Comparison of ENCODE assay signal across 1 cellular context in genomic region chr2:6883448-6884122, GRCh38.
TF ChIP-seq lines count a peak whose summit lies in the region.

No MANE protein-coding gene starts in this region.

TF ChIP-seq in K562, 482 proteins besides CTCF, POLR2A, EP300 and RAD21 (continued from another document and continues in another):
- TF ChIP-seq AFF4 (CRISPR knock-in tag; IDR thresholded peaks at IDR 0.05) (0 out of 2 replicates have a peak, but pooled peaks have one; percentile 21), BACH1 (tag; IDR thresholded peaks at IDR 0.05) (no peak), PRMT5 (CRISPR knock-in tag; IDR thresholded peaks at IDR 0.05) (no peak), ZNF766 (CRISPR knock-in tag; conservative IDR thresholded peaks at IDR 0.05) (no peak), ZNF282 (CRISPR knock-in tag; IDR thresholded peaks at IDR 0.05) (no peak), GTF2F1 (IDR thresholded peaks at IDR 0.05; ENCODE audit: low read depth, low read length) (no peak), TSHZ1 (CRISPR knock-in tag; IDR thresholded peaks at IDR 0.05) (no peak), ELF1 (tag; IDR thresholded peaks at IDR 0.05) (no peak), ARID1B (IDR thresholded peaks at IDR 0.05) (peak; percentile 69), ZHX1 (conservative IDR thresholded peaks at IDR 0.05; ENCODE audit: low read length) (no peak), MAFG (tag; conservative IDR thresholded peaks at IDR 0.05) (no peak), CBX1 (IDR thresholded peaks at IDR 0.05; ENCODE audit: low read depth) (no peak), ARID3A (IDR thresholded peaks at IDR 0.05; ENCODE audit: borderline replicate concordance, low read depth, low read length) (no peak), ZNF41 (CRISPR knock-in tag; conservative IDR thresholded peaks at IDR 0.05) (no peak), PML (IDR thresholded peaks at IDR 0.05; ENCODE audit: low read length) (peak; percentile 15; the same call in 1 of the 2 replicates), SRF (CRISPR knock-in tag; IDR thresholded peaks at IDR 0.05) (no peak), ZNF79 (CRISPR knock-in tag; IDR thresholded peaks at IDR 0.05; ENCODE audit: low read depth) (no peak), ZNF197 (CRISPR knock-in tag; IDR thresholded peaks at IDR 0.05; ENCODE audit: low read depth) (no peak), ZNF583 (CRISPR knock-in tag; IDR thresholded peaks at IDR 0.05) (no peak), PATZ1 (CRISPR knock-in tag; IDR thresholded peaks at IDR 0.05; ENCODE audit: borderline replicate concordance) (no peak), ZBTB2 (IDR thresholded peaks at IDR 0.05) (no peak), NFIX (CRISPR knock-in tag; IDR thresholded peaks at IDR 0.05; ENCODE audit: low read depth) (no peak), CCAR2 (IDR thresholded peaks at IDR 0.05; ENCODE audit: low read depth, low read length) (no peak), SUPT5H (IDR thresholded peaks at IDR 0.05) (no peak), TAL1 (IDR thresholded peaks at IDR 0.05) (peak; percentile 59), SRSF1 (IDR thresholded peaks at IDR 0.05; ENCODE audit: low read depth, low read length) (no peak), HDAC6 (IDR thresholded peaks at IDR 0.05; ENCODE audit: low read depth, low read length) (no peak), ZNF384 (IDR thresholded peaks at IDR 0.05; ENCODE audit: low read depth, low read length) (no peak), NFIC (IDR thresholded peaks at IDR 0.05) (0 out of 2 replicates have a peak, but pooled peaks have one; percentile 16), FOXM1 (IDR thresholded peaks at IDR 0.05; ENCODE audit: low read depth) (no peak; the same call in 1 of the 2 replicates), FOXM1 (CRISPR knock-in tag; IDR thresholded peaks at IDR 0.05; ENCODE audit: low read depth) (no peak), PPARD (CRISPR knock-in tag; IDR thresholded peaks at IDR 0.05) (no peak), ZNF551 (CRISPR knock-in tag; IDR thresholded peaks at IDR 0.05) (no peak), MEIS2 (IDR thresholded peaks at IDR 0.05; ENCODE audit: partially characterized antibody) (peak; percentile 47), KHSRP (IDR thresholded peaks at IDR 0.05) (no peak), NCOA2 (IDR thresholded peaks at IDR 0.05; ENCODE audit: partially characterized antibody in 2 of 2) (no peak), MAFF (IDR thresholded peaks at IDR 0.05; ENCODE audit: low read length) (no peak), PHTF2 (CRISPR knock-in tag; IDR thresholded peaks at IDR 0.05) (no peak), ZNF212 (CRISPR knock-in tag; IDR thresholded peaks at IDR 0.05) (no peak), CBX2 (IDR thresholded peaks at IDR 0.05; ENCODE audit: insufficient read depth, low read length, poor library complexity, severe bottlenecking) (no peak), ZNF740 (CRISPR knock-in tag; IDR thresholded peaks at IDR 0.05) (no peak), ZNF740 (tag; IDR thresholded peaks at IDR 0.05) (no peak), ZNF395 (CRISPR knock-in tag; IDR thresholded peaks at IDR 0.05) (no peak), MIER1 (IDR thresholded peaks at IDR 0.05; ENCODE audit: low read depth) (no peak), MITF (IDR thresholded peaks at IDR 0.05) (no peak), HMG20A (CRISPR knock-in tag; conservative IDR thresholded peaks at IDR 0.05) (no peak), ZNF316 (IDR thresholded peaks at IDR 0.05) (no peak), ZNF124 (CRISPR knock-in tag; IDR thresholded peaks at IDR 0.05) (no peak), TCFL5 (CRISPR knock-in tag; conservative IDR thresholded peaks at IDR 0.05) (no peak), SMARCA4 (IDR thresholded peaks at IDR 0.05) (0 out of 2 replicates have a peak, but pooled peaks have one; percentile 8), NRF1 (conservative IDR thresholded peaks at IDR 0.05 in 1 of 2, IDR thresholded peaks at IDR 0.05 in 1 of 2) (no peak)
